10 cellular contexts compared by ENCODE assay signal in genomic region chr19:3404324-3405260, GRCh38. TPM values are rescaled to one million over a fixed set of nuclear protein-coding genes. Genes with fewer than 3 reads are reported as not detected.
A peak's percentile ranks its signal among the peaks of the same experiment; 100 is the strongest.
DNase-seq lines count a peak whose midpoint lies in the region; ATAC-seq and TF ChIP-seq lines count a peak whose summit lies in the region.
"Had no signal": no experiment of that assay in that cellular context is flagged by ENCODE, and none has a peak within 500 bp of the region (broad histone marks: within the 10 kb centered on the region; RNA-seq: fewer than 3 reads in every experiment).

No MANE protein-coding gene starts in this region.

- H3K4me3 Mint-ChIP-seq in stimulated activated naive CD8-positive, alpha-beta T cell treated with anti-CD3 and anti-CD28 coated beads, Interleukin-15, amount 100 ng/mL, for 72 hours: no peak overlapping the region
- no peak overlapping the region for H3K4me3 Mint-ChIP-seq in neural progenitor cell

- no peaks in the 10 kb centered on the region for H3K4me1 Mint-ChIP-seq in stimulated activated naive CD8-positive, alpha-beta T cell treated with anti-CD3 and anti-CD28 coated beads, Interleukin-15, amount 100 ng/mL, for 72 hours
- peaks cover 5% of the 10 kb centered on the region for H3K4me1 Mint-ChIP-seq in neural progenitor cell

- H3K4me2 ChIP-seq in neural progenitor cell: no peak overlapping the region

- H3K79me2 ChIP-seq in neural progenitor cell (ENCODE audit: low read depth): no peaks in the 10 kb centered on the region

- peak overlapping the region; percentile 68 for H2AFZ ChIP-seq in neural progenitor cell (replicated peaks)

- no peaks in the 10 kb centered on the region for H3K9me3 ChIP-seq in neural progenitor cell (ENCODE audit: low read depth)

- H3F3A ChIP-seq in neural progenitor cell (ENCODE audit: low read depth): no peaks in the 10 kb centered on the region

- H3K27me3 Mint-ChIP-seq in stimulated activated naive CD8-positive, alpha-beta T cell treated with anti-CD3 and anti-CD28 coated beads, Interleukin-15, amount 100 ng/mL, for 72 hours: no peaks in the 10 kb centered on the region
- peaks cover 5% of the 10 kb centered on the region for H3K27me3 Mint-ChIP-seq in neural progenitor cell (ENCODE audit: insufficient read depth, low read depth)

- no peak for TF ChIP-seq CTCF in fibroblast of villous mesenchyme (IDR thresholded peaks at IDR 0.05; ENCODE audit: insufficient read depth, low read depth, low read length)
- TF ChIP-seq CTCF in neural progenitor cell (IDR thresholded peaks at IDR 0.05): no peak

- no peaks in the 10 kb centered on the region for H3K36me3 ChIP-seq in neural progenitor cell

- no peaks in the 10 kb centered on the region for H4K20me1 ChIP-seq in neural progenitor cell (ENCODE audit: low read depth)

- no peaks in the 10 kb centered on the region for H3K9me3 Mint-ChIP-seq in stimulated activated naive CD8-positive, alpha-beta T cell treated with anti-CD3 and anti-CD28 coated beads, Interleukin-15, amount 100 ng/mL, for 72 hours
- H3K9me3 Mint-ChIP-seq in neural progenitor cell: no peaks in the 10 kb centered on the region

- H3K4me1 ChIP-seq in neural progenitor cell: peaks cover 4% of the 10 kb centered on the region

- no peak overlapping the region for H3K9ac ChIP-seq in neural progenitor cell

- H3K4me3 ChIP-seq in fibroblast of villous mesenchyme (ENCODE audit: low read depth, low read length): peak overlapping the region; percentile 15
- H3K4me3 ChIP-seq in neural progenitor cell: no peak overlapping the region

- ATAC-seq in stimulated activated naive CD8-positive, alpha-beta T cell treated with anti-CD3 and anti-CD28 coated beads, Interleukin-15, amount 100 ng/mL, for 72 hours: peak; percentile 37
- no peak for ATAC-seq in stimulated activated naive CD8-positive, alpha-beta T cell treated with anti-CD3 and anti-CD28 coated beads, Interleukin-15, Interleukin-2, amounts not matched to agents 100 U/mL and 50 U/mL, for 24 hours
- no peak for ATAC-seq in HG03521 (IDR thresholded peaks at IDR 0.05; ENCODE audit: unreplicated experiment)
- ATAC-seq in GM18870 (IDR thresholded peaks at IDR 0.05; ENCODE audit: unreplicated experiment): no peak

- no peaks in the 10 kb centered on the region for H3K36me3 Mint-ChIP-seq in neural progenitor cell

- H3K27ac ChIP-seq in neural progenitor cell: no peak overlapping the region
- H3K27ac ChIP-seq: C4-2B had no signal

- H3K27ac Mint-ChIP-seq in stimulated activated naive CD8-positive, alpha-beta T cell treated with anti-CD3 and anti-CD28 coated beads, Interleukin-15, amount 100 ng/mL, for 72 hours: no peak overlapping the region
- H3K27ac Mint-ChIP-seq in neural progenitor cell: no peak overlapping the region

- DNase-seq in stimulated activated naive CD8-positive, alpha-beta T cell treated with anti-CD3 and anti-CD28 coated beads, Interleukin-15, amount 100 ng/mL, for 72 hours: no peak
- DNase-seq in stimulated activated naive CD8-positive, alpha-beta T cell treated with anti-CD3 and anti-CD28 coated beads, Interleukin-15, Interleukin-2, amounts not matched to agents 100 U/mL and 50 U/mL, for 24 hours: no peak
- peak; percentile 90 for DNase-seq in fibroblast of villous mesenchyme (ENCODE audit: low read depth)
- no peak for DNase-seq in neural progenitor cell (ENCODE audit: low spot score)
- DNase-seq in GF-D8 (lab: John Stamatoyannopoulos, UW): no peak
- DNase-seq in activated T-cell treated with anti-CD3 and anti-CD28 coated beads, Interleukin-2, amount 50 U/mL, for 1 hour: no peak
- DNase-seq: NCI-H1105 had no signal

- H3K27me3 ChIP-seq in neural progenitor cell: no peaks in the 10 kb centered on the region

RNA-seq across cellular contexts. Expression of gene NFIC, which starts 38.2 kb away (rescaled TPM):
- total RNA-seq in fibroblast of villous mesenchyme: 42.7 and 56.0 TPM in 2 replicates
- total RNA-seq in neural progenitor cell (ENCODE audit: low replicate concordance): 1.1 and 1.3 TPM in 2 replicates

Comparison
In these comparisons a context has a peak if more than half of its experiments do, and no peak if none do; other contexts are left out.
1. RNA of gene NFIC, which starts 38.2 kb away (total RNA-seq): 42.7 to 56.0 TPM in fibroblast of villous mesenchyme; 1.1 to 1.3 TPM in neural progenitor cell; every median in the first group is over 10 times any median in the second.